Comparison of ENCODE assay signal across 17 cellular contexts in genomic region chr14:25756880-25757279, GRCh38.
"Had no signal": no experiment of that assay in that cellular context is flagged by ENCODE, and none has a peak within 500 bp of the region (broad histone marks: within the 10 kb centered on the region; RNA-seq: fewer than 3 reads in every experiment).

No MANE protein-coding gene starts in this region.

- H3K27me3 ChIP-seq: spleen, upper lobe of right lung had no signal

- H3K36me3 ChIP-seq: spleen, thoracic aorta, upper lobe of right lung had no signal

- DNase-seq: activated B cell treated with CpG ODN at 0.5 μM for 24 hours; activated CD4-positive, alpha-beta memory T cell treated with anti-CD3 and anti-CD28 coated beads for 36 hours; activated CD4-positive, alpha-beta T cell treated with anti-CD3 and anti-CD28 coated beads for 4 hours; activated T-cell treated with anti-CD3 and anti-CD28 coated beads for 4 hours; cerebellar nuclear complex; cortex of kidney; erythroblast; kidney; nephron progenitor cell; retina; spleen; stimulated activated CD4-positive, alpha-beta T cell treated with anti-CD3 and anti-CD28 coated beads, Interleukin-4, amount 100 ng/mL, for 4 hours; stimulated activated naive B cell treated with anti-CD40 and anti-IgM and Interleukin-4, amounts not matched to agents 10 μg/mL and 1 μg/mL and 100 μg/mL, for 72 hours; upper lobe of right lung had no signal

- H3K4me1 Mint-ChIP-seq: activated B cell treated with CpG ODN at 0.5 μM for 24 hours; stimulated activated naive B cell treated with anti-CD40 and anti-IgM and Interleukin-4, amounts not matched to agents 10 μg/mL and 1 μg/mL and 100 μg/mL, for 72 hours had no signal

- H3K9me3 ChIP-seq: spleen, thoracic aorta, upper lobe of right lung had no signal

- H3K4me3 ChIP-seq: spleen, thoracic aorta, upper lobe of right lung had no signal

- H3K4me3 Mint-ChIP-seq: activated B cell treated with CpG ODN at 0.5 μM for 24 hours; activated CD4-positive, alpha-beta memory T cell treated with anti-CD3 and anti-CD28 coated beads for 36 hours; activated naive CD8-positive, alpha-beta T cell; nephron progenitor cell; stimulated activated naive B cell treated with anti-CD40 and anti-IgM and Interleukin-4, amounts not matched to agents 10 μg/mL and 1 μg/mL and 100 μg/mL, for 72 hours had no signal

- H3K9me3 Mint-ChIP-seq: activated B cell treated with CpG ODN at 0.5 μM for 24 hours, nephron progenitor cell had no signal

- H3K27me3 Mint-ChIP-seq: activated B cell treated with CpG ODN at 0.5 μM for 24 hours; activated CD4-positive, alpha-beta memory T cell treated with anti-CD3 and anti-CD28 coated beads for 36 hours; activated naive CD8-positive, alpha-beta T cell; stimulated activated naive B cell treated with anti-CD40 and anti-IgM and Interleukin-4, amounts not matched to agents 10 μg/mL and 1 μg/mL and 100 μg/mL, for 72 hours had no signal

- H3K27ac Mint-ChIP-seq: activated B cell treated with CpG ODN at 0.5 μM for 24 hours; activated CD4-positive, alpha-beta memory T cell treated with anti-CD3 and anti-CD28 coated beads for 36 hours; activated naive CD8-positive, alpha-beta T cell; nephron progenitor cell; stimulated activated naive B cell treated with anti-CD40 and anti-IgM and Interleukin-4, amounts not matched to agents 10 μg/mL and 1 μg/mL and 100 μg/mL, for 72 hours had no signal

- H3K27ac ChIP-seq: spleen, thoracic aorta, upper lobe of right lung had no signal

- H3K4me1 ChIP-seq: spleen, upper lobe of right lung had no signal

- ATAC-seq: left lobe of liver; stimulated activated naive B cell treated with anti-CD40 and anti-IgM and Interleukin-4, amounts not matched to agents 10 μg/mL and 1 μg/mL and 100 μg/mL, for 72 hours; upper lobe of right lung had no signal

- H3K36me3 Mint-ChIP-seq: activated CD4-positive, alpha-beta memory T cell treated with anti-CD3 and anti-CD28 coated beads for 36 hours; activated naive CD8-positive, alpha-beta T cell; stimulated activated naive B cell treated with anti-CD40 and anti-IgM and Interleukin-4, amounts not matched to agents 10 μg/mL and 1 μg/mL and 100 μg/mL, for 72 hours had no signal
